10 cellular contexts compared by ENCODE assay signal in the genomic region with DNA sequence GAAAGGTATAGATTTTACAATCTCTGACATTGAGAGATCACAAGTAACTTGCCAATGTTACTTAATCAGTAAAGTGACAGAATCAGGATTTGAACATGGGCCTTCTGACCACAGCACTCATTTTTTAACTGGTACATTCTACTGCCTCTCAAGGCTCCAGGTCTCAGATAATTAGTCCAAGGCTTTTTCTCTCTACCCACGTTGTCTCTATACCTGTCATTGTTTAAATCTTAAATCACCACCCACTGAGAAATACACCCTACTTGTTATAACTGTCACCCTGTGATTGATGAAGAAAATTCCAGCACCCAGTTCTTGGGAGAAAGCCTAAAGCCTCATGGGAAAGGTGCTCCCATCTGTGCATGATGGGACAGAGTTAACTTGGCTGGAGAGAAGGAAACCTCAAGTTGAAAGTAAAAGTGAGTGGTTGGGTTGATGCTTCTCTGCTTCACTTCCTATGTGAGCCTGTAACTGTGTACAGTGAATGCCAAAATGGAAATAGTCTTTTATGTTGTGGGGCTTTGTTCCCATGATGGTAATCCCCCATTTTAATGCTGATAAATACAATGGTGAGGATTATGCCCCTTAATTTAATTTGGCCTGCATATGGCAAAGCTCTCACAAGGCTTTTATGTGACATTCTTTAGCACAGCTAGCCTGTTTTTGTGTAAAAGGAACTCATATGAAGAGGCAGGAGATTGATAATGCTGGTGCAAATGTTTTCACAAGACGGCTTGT.
DNase-seq lines count a peak whose midpoint lies in the region; ATAC-seq and TF ChIP-seq lines count a peak whose summit lies in the region.
"Had no signal": no experiment of that assay in that cellular context is flagged by ENCODE, and none has a peak within 500 bp of the region (broad histone marks: within the 10 kb centered on the region; RNA-seq: fewer than 3 reads in every experiment).

No MANE protein-coding gene starts in this region.

- no peak overlapping the region for H3K4ac ChIP-seq in neuronal stem cell (ENCODE audit: low read length)

- no peak overlapping the region for H2BK120ac ChIP-seq in neuronal stem cell (ENCODE audit: low read depth, low read length)

- no peak overlapping the region for H4K91ac ChIP-seq in neuronal stem cell (ENCODE audit: low read depth, low read length, poor library complexity)

- H3K9ac ChIP-seq in neuronal stem cell (ENCODE audit: low read depth, low read length, poor library complexity), result no peak overlapping the region

- intact Hi-C loops in transverse colon (cut with DNase I; ENCODE audit: low total_unique reads), result no loop called here

- no peak overlapping the region for H2AFZ ChIP-seq in neuronal stem cell (ENCODE audit: low read length)

- H4K8ac ChIP-seq in neuronal stem cell (ENCODE audit: low read depth, low read length), result no peak overlapping the region

- in situ Hi-C loops in transverse colon (cut with MboI; ENCODE audit: low pct_ligation_motif_present in 1 of 4, low pct_unique_long_range_greater_than_20kb in 1 of 4, low sequenced_read_pairs in 3 of 4), result no loop called here

- no peak overlapping the region for H3K23ac ChIP-seq in neuronal stem cell (ENCODE audit: low read depth, low read length, poor library complexity)

- no peak overlapping the region for H2BK5ac ChIP-seq in neuronal stem cell (ENCODE audit: low read length)

- H3K9me3 ChIP-seq in transverse colon (no peaks in the 10 kb centered on the region), neuronal stem cell (replicated peaks in 1 of 2; ENCODE audit: control insufficient read depth in 2 of 2, insufficient read depth in 1 of 2, low read depth in 1 of 2, low read length in 2 of 2) (no peaks in the 10 kb centered on the region)

- H3K4me1 ChIP-seq in transverse colon, result peaks cover 0 to 18% (median 4%) of the 10 kb centered on the region in 4 donors
- peaks cover 0 to 8% of the 10 kb centered on the region in 2 donors for H3K4me1 ChIP-seq in neuronal stem cell (ENCODE audit: control insufficient read depth in 2 of 2, insufficient read depth in 1 of 2, low read depth in 1 of 2, low read length in 2 of 2)

- no peak overlapping the region for H2BK12ac ChIP-seq in neuronal stem cell (ENCODE audit: low read length)

- H3K18ac ChIP-seq in neuronal stem cell (ENCODE audit: low read length), result no peak overlapping the region

- H3K4me3 ChIP-seq in choroid plexus epithelial cell (ENCODE audit: low read depth, low read length), result no peak overlapping the region
- no peak overlapping the region for H3K4me3 ChIP-seq in transverse colon
- H3K4me3 ChIP-seq in neuronal stem cell (ENCODE audit: low read length in 2 of 2), result no peak overlapping the region

- no peak overlapping the region for H3K14ac ChIP-seq in neuronal stem cell (ENCODE audit: low read length)

- WGBS in transverse colon (ENCODE audit: low coverage in 1 of 2), 2 donors, result 18 to 58% methylated on average over 1 to 2 of the region's 2 CpGs
- WGBS in neuronal stem cell (ENCODE audit: extremely low coverage in 2 of 2, insufficient read length in 2 of 2, insufficient replicate concordance in 1 of 2), 2 donors, result no CpG with 5 or more reads among the region's 2 CpGs

- no peaks in the 10 kb centered on the region for H3K27me3 ChIP-seq in transverse colon
- H3K27me3 ChIP-seq in neuronal stem cell (ENCODE audit: control insufficient read depth in 3 of 3, insufficient read depth in 3 of 3, low read depth in 1 of 3, low read length in 3 of 3), result peaks cover 0 to 3% (median 0%) of the 10 kb centered on the region in 3 experiments

- H3K27ac ChIP-seq in transverse colon (peak overlapping the region; percentile 11 to 69 (median 61)), neuronal stem cell (replicated peaks; ENCODE audit: low read length) (no peak overlapping the region)
- H3K27ac ChIP-seq: VCaP had no signal

- no peak for TF ChIP-seq CTCF in GM20000 (IDR thresholded peaks at IDR 0.05; ENCODE audit: extremely low read depth, missing control alignments)
- TF ChIP-seq CTCF in choroid plexus epithelial cell (conservative IDR thresholded peaks at IDR 0.05; ENCODE audit: low read depth, low read length), result no peak
- no peak for TF ChIP-seq CTCF in transverse colon (IDR thresholded peaks at IDR 0.05)
- TF ChIP-seq CTCF in omental fat pad (IDR thresholded peaks at IDR 0.05), result no peak

- DNase-seq in GM20000 (ENCODE audit: low spot score) (peak; percentile 24), choroid plexus epithelial cell (ENCODE audit: low read depth) (peak; percentile 54), transverse colon (no peak), neuronal stem cell (ENCODE audit: low spot score) (no peak), omental fat pad (ENCODE audit: low spot score) (no peak)
- no peak for DNase-seq in stimulated activated CD4-positive, alpha-beta T cell treated with anti-CD3 and anti-CD28 coated beads, Interleukin-4, amount 100 ng/mL, for 24 hours
- DNase-seq: NCI-H1105 had no signal

- peak; percentile 74 for ATAC-seq in HG03139 (IDR thresholded peaks at IDR 0.05; ENCODE audit: unreplicated experiment)
- ATAC-seq in omental fat pad (ENCODE audit: low FRiP score), result no peak
- ATAC-seq: left colon had no signal

- H2AK5ac ChIP-seq in neuronal stem cell (ENCODE audit: low read depth, low read length), result no peak overlapping the region

- no peak for TF ChIP-seq POLR2A in transverse colon (IDR thresholded peaks at IDR 0.05)

- TF ChIP-seq EP300 in transverse colon (IDR thresholded peaks at IDR 0.05; ENCODE audit: low read depth), result no peak

- no peak overlapping the region for H2BK15ac ChIP-seq in neuronal stem cell (ENCODE audit: low read length)

- no peaks in the 10 kb centered on the region for H3K79me1 ChIP-seq in neuronal stem cell (ENCODE audit: low read depth, low read length)

- no peak overlapping the region for H3K4me2 ChIP-seq in neuronal stem cell (ENCODE audit: insufficient read depth, low read length, poor library complexity, severe bottlenecking)

- no peaks in the 10 kb centered on the region for H3K36me3 ChIP-seq in transverse colon
- H3K36me3 ChIP-seq in neuronal stem cell (replicated peaks in 1 of 2; ENCODE audit: control insufficient read depth in 2 of 2, insufficient read depth in 2 of 2, low read length in 2 of 2), result peaks cover 0 to 1% of the 10 kb centered on the region in 2 donors

Comparison
In these comparisons a context has a peak if more than half of its experiments do, and no peak if none do; other contexts are left out.
1. DNase-seq: peak in GM20000 (single experiment) and choroid plexus epithelial cell (single experiment); none in transverse colon (single experiment), neuronal stem cell (single experiment), stimulated activated CD4-positive, alpha-beta T cell treated with anti-CD3 and anti-CD28 coated beads, Interleukin-4, amount 100 ng/mL, for 24 hours (single experiment) and omental fat pad (single experiment).